ENCODE assay signal across 10 cellular contexts in genomic region chr12:110330544-110330943, GRCh38. TPM values are rescaled to one million over a fixed set of nuclear protein-coding genes. Genes with fewer than 3 reads are reported as not detected.
A peak's percentile ranks its signal among the peaks of the same experiment; 100 is the strongest.
DNase-seq lines count a peak whose midpoint lies in the region; ATAC-seq and TF ChIP-seq lines count a peak whose summit lies in the region.
"Had no signal": no experiment of that assay in that cellular context is flagged by ENCODE, and none has a peak within 500 bp of the region (broad histone marks: within the 10 kb centered on the region; RNA-seq: fewer than 3 reads in every experiment).

No MANE protein-coding gene starts in this region.

- intact Hi-C loops in CD4-positive, alpha-beta memory T cell (cut with micrococcal nuclease) = no loop called here

- no peaks in the 10 kb centered on the region for H3K9me3 ChIP-seq in CD4-positive, alpha-beta memory T cell (ENCODE audit: control insufficient read depth in 1 of 2, low read length in 2 of 2)
- H3K9me3 ChIP-seq: right lobe of liver had no signal

- peaks cover 47% of the 10 kb centered on the region for H3K36me3 Mint-ChIP-seq in mesothelial cell of epicardium
- peaks cover 57 to 85% of the 10 kb centered on the region in 2 donors for H3K36me3 Mint-ChIP-seq in CD4-positive, alpha-beta memory T cell

- peak; percentile 56 for DNase-seq in GM03348 (ENCODE audit: low spot score)
- peak; percentile 88 for DNase-seq in NB4 (ENCODE audit: low read depth)
- DNase-seq in cardiac fibroblast (ENCODE audit: low read depth in 2 of 2) = peak; percentile 51 to 70
- no peak for DNase-seq in mesothelial cell of epicardium (ENCODE audit: low spot score in 2 of 2, unreplicated experiment in 2 of 2)
- DNase-seq in CD4-positive, alpha-beta memory T cell = no peak
- no peak for DNase-seq in mucosa of gallbladder (ENCODE audit: low spot score)
- DNase-seq: right lobe of liver, T1000 had no signal

- POLR2A ChIA-PET in CD4-positive, alpha-beta memory T cell (lab: Charles Lee; ENCODE audit: partially characterized antibody) = no interaction called here

- H3K27me3 Mint-ChIP-seq in mesothelial cell of epicardium (ENCODE audit: low read depth) = no peaks in the 10 kb centered on the region
- no peaks in the 10 kb centered on the region for H3K27me3 Mint-ChIP-seq in CD4-positive, alpha-beta memory T cell

- H3K27ac Mint-ChIP-seq in mesothelial cell of epicardium = peak overlapping the region; percentile 81
- H3K27ac Mint-ChIP-seq in CD4-positive, alpha-beta memory T cell = peak overlapping the region in 1 of 7 donors; percentile 24

- TF ChIP-seq CTCF in NB4 (IDR thresholded peaks at IDR 0.05; ENCODE audit: low read depth, low read length) (no peak), cardiac fibroblast (IDR thresholded peaks at IDR 0.05; ENCODE audit: low read depth, low read length) (no peak), mesothelial cell of epicardium (IDR thresholded peaks at IDR 0.05; ENCODE audit: unreplicated experiment) (no peak)

- no peaks in the 10 kb centered on the region for H3K27me3 ChIP-seq in CD4-positive, alpha-beta memory T cell (ENCODE audit: insufficient read depth, low read length)
- H3K27me3 ChIP-seq: right lobe of liver had no signal

- no peak overlapping the region for H3K4me3 ChIP-seq in NB4 (ENCODE audit: low read depth, low read length)
- H3K4me3 ChIP-seq in cardiac fibroblast (replicated peaks in 1 of 2; ENCODE audit: low read depth in 2 of 2, low read length in 2 of 2) = no peak overlapping the region
- H3K4me3 ChIP-seq in CD4-positive, alpha-beta memory T cell (ENCODE audit: low read length in 2 of 2) = no peak overlapping the region
- H3K4me3 ChIP-seq: right lobe of liver had no signal

- no peak overlapping the region for H3K4me3 Mint-ChIP-seq in mesothelial cell of epicardium
- no peak overlapping the region for H3K4me3 Mint-ChIP-seq in CD4-positive, alpha-beta memory T cell

- peaks cover 2% of the 10 kb centered on the region for H3K4me1 Mint-ChIP-seq in mesothelial cell of epicardium
- H3K4me1 Mint-ChIP-seq in CD4-positive, alpha-beta memory T cell = peaks cover 0 to 9% (median 7%) of the 10 kb centered on the region in 4 donors

- H3K27ac ChIP-seq in CD4-positive, alpha-beta memory T cell (ENCODE audit: low read depth, low read length) = no peak overlapping the region
- H3K27ac ChIP-seq: right lobe of liver had no signal

- H3K4me1 ChIP-seq in CD4-positive, alpha-beta memory T cell (ENCODE audit: insufficient read depth, low read length) = no peaks in the 10 kb centered on the region

- ATAC-seq in GM21619 (IDR thresholded peaks at IDR 0.05; ENCODE audit: unreplicated experiment) (no peak), HG02973 (IDR thresholded peaks at IDR 0.05; ENCODE audit: unreplicated experiment) (no peak)

- no peaks in the 10 kb centered on the region for H3K9me3 Mint-ChIP-seq in mesothelial cell of epicardium
- H3K9me3 Mint-ChIP-seq in CD4-positive, alpha-beta memory T cell = no peaks in the 10 kb centered on the region

- H3K36me3 ChIP-seq in CD4-positive, alpha-beta memory T cell (ENCODE audit: insufficient read depth, low read length) = peaks cover 67% of the 10 kb centered on the region

- CTCF ChIA-PET in CD4-positive, alpha-beta memory T cell (lab: Charles Lee; ENCODE audit: partially characterized antibody) = no interaction called here

- TF ChIP-seq POLR2A in NB4 (IDR thresholded peaks at IDR 0.05; ENCODE audit: extremely low read depth, insufficient read length) = no peak

RNA-seq across cellular contexts. Expression of gene ATP2A2, which starts 49.5 kb away (rescaled TPM):
- total RNA-seq in mesothelial cell of epicardium (179 to 186 TPM (median 182 TPM) in 3 replicates), mucosa of gallbladder (248 TPM)
- total RNA-seq in CD4-positive, alpha-beta memory T cell = 10 to 100 TPM; 90.4 to 91.0 TPM
- polyA plus RNA-seq in CD4-positive, alpha-beta memory T cell = 1 to 10 TPM; 1.8 to 5.5 TPM

Comparison
In these comparisons a context has a peak if more than half of its experiments do, and no peak if none do; other contexts are left out.
1. DNase-seq: peak in GM03348 (single experiment), NB4 (single experiment) and cardiac fibroblast (2 of 2); none in mesothelial cell of epicardium (0 of 2), CD4-positive, alpha-beta memory T cell (0 of 5) and mucosa of gallbladder (single experiment).